ENCODE assay signal across 15 cellular contexts in the genomic region with DNA sequence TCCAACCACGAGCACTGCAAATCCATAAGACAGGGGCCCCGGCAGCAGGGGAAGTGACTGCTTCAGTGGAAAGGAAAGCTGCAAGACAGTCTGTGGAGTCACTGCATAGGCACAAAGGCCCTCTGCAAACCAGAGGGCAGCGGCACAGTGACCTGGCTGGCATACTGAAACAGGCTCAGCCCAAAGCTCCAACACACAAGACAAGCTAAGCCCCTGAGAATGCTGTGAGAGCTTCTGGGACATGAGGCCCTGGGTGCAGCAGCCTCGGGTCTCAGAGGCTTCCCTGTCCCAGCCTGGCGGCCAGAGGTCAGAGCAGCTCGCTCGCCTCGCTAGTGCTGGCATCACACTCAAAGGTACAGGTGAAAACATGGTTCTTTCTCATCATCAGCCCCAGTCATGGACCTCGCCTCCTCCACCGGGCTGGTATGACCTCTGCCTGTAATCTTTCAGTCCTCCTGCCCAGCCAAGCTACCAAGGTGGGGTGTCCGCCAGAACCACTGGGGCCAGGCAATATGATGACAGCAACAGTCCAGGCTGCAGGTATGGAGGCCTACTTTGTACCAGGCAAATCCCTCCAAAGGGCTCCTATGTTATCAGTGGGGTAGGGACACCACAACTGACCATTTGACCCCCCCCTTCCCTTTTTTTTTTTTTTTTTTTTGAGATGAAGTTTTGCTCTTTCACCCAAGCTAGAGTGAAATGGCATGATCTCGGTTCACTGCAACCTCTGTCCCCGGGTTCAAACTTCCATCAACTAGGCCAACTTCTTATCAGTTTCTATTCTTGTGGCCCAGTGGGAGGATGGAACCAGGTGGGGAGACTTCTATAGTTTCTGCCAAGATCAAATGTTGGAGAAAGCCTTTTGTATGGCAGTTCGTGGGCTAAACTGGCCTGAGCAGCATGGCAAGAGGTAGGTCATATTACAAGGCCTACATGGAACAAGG. TPM values are rescaled to one million over a fixed set of nuclear protein-coding genes. Genes with fewer than 3 reads are reported as not detected.
DNase-seq lines count a peak whose midpoint lies in the region; ATAC-seq and TF ChIP-seq lines count a peak whose summit lies in the region.
"Had no signal": no experiment of that assay in that cellular context is flagged by ENCODE, and none has a peak within 500 bp of the region (broad histone marks: within the 10 kb centered on the region; RNA-seq: fewer than 3 reads in every experiment).

No MANE protein-coding gene starts in this region.

- no peak for TF ChIP-seq POLR2A in vagina (IDR thresholded peaks at IDR 0.05)

- TF ChIP-seq CTCF in KMS-11 (conservative IDR thresholded peaks at IDR 0.05; ENCODE audit: low read depth, low read length): no peak
- no peak for TF ChIP-seq CTCF in BE2C (IDR thresholded peaks at IDR 0.05; ENCODE audit: low read depth, low read length)
- no peak for TF ChIP-seq CTCF in vagina (IDR thresholded peaks at IDR 0.05)

- H3K4me1 ChIP-seq in CD4-positive, alpha-beta memory T cell (ENCODE audit: insufficient read depth, low read length): peaks cover 45% of the 10 kb centered on the region
- H3K4me1 ChIP-seq in KMS-11 (ENCODE audit: low read depth, poor library complexity, severe bottlenecking) (peaks cover 93% of the 10 kb centered on the region), BE2C (peaks cover 2% of the 10 kb centered on the region), vagina (peaks cover 31% of the 10 kb centered on the region)

- H3K36me3 Mint-ChIP-seq in CD4-positive, alpha-beta memory T cell: peaks cover 0 to 3% of the 10 kb centered on the region in 2 donors
- no peaks in the 10 kb centered on the region for H3K36me3 Mint-ChIP-seq in activated T-helper 17 cell treated with anti-CD3 and anti-CD28 coated beads, Interleukin-2, amount 50 U/mL, for 72 hours (ENCODE audit: low read depth)
- no peaks in the 10 kb centered on the region for H3K36me3 Mint-ChIP-seq in naive B cell

- POLR2A ChIA-PET in CD4-positive, alpha-beta memory T cell (lab: Charles Lee; ENCODE audit: partially characterized antibody): interaction anchor here (0.6 to 1.5 kb wide), 7 partner anchors 10 to 292 kb away, joined by 3 to 5 read pairs (median 3); partner anchors contain the start of gene ST3GAL2

- no peaks in the 10 kb centered on the region for H3K9me3 Mint-ChIP-seq in CD4-positive, alpha-beta memory T cell
- H3K9me3 Mint-ChIP-seq in activated T-helper 17 cell treated with anti-CD3 and anti-CD28 coated beads, Interleukin-2, amount 50 U/mL, for 72 hours: no peaks in the 10 kb centered on the region
- H3K9me3 Mint-ChIP-seq in naive B cell: no peaks in the 10 kb centered on the region
- H3K9me3 Mint-ChIP-seq: CD14-positive monocyte; T-helper 1 cell treated with Interleukin-12 subunit alpha and Interleukin-12 subunit beta and Interleukin-4 antibody, amounts not matched to agents 30 μg/mL and 1 μg/mL, for 36 hours had no signal

- no peak overlapping the region for H2AFZ ChIP-seq in KMS-11 (ENCODE audit: low read depth)
- H2AFZ ChIP-seq: GM23248 had no signal

- peak overlapping the region; percentile 99 for H3K4me2 ChIP-seq in KMS-11

- CTCF ChIA-PET in CD4-positive, alpha-beta memory T cell (lab: Charles Lee; ENCODE audit: partially characterized antibody): interaction anchor here (1.0 kb wide), 1 partner anchor 25 kb away, joined by 3 read pairs; no protein-coding TSS in a partner anchor

- H3K4me3 Mint-ChIP-seq in CD4-positive, alpha-beta memory T cell: peak overlapping the region in 6 of 8 donors; percentile 31 to 73 (median 60)
- no peak overlapping the region for H3K4me3 Mint-ChIP-seq in activated T-helper 17 cell treated with anti-CD3 and anti-CD28 coated beads, Interleukin-2, amount 50 U/mL, for 72 hours
- peak overlapping the region in 5 of 8 donors; percentile 51 to 82 (median 63) for H3K4me3 Mint-ChIP-seq in naive B cell

- no peak overlapping the region for H3K27ac ChIP-seq in CD4-positive, alpha-beta memory T cell (ENCODE audit: low read depth, low read length)
- H3K27ac ChIP-seq in KMS-11 (peak overlapping the region; percentile 95), vagina (no peak overlapping the region)
- H3K27ac ChIP-seq: GM23248 had no signal

- peak; percentile 16 for ATAC-seq in activated T-helper 17 cell treated with anti-CD3 and anti-CD28 coated beads, Interleukin-2, amount 50 U/mL, for 72 hours (replicated peaks)
- no peak for ATAC-seq in naive B cell (ENCODE audit: low read depth in 2 of 2)
- no peak for ATAC-seq in GM18870 (IDR thresholded peaks at IDR 0.05; ENCODE audit: unreplicated experiment)
- ATAC-seq: gastroesophageal sphincter had no signal

- H3K27ac Mint-ChIP-seq in CD4-positive, alpha-beta memory T cell: peak overlapping the region in 3 of 7 donors; percentile 22 to 83 (median 80)
- peak overlapping the region; percentile 37 for H3K27ac Mint-ChIP-seq in activated T-helper 17 cell treated with anti-CD3 and anti-CD28 coated beads, Interleukin-2, amount 50 U/mL, for 72 hours
- peak overlapping the region in 4 of 6 donors; percentile 36 to 93 (median 70) for H3K27ac Mint-ChIP-seq in naive B cell

- H3K9ac ChIP-seq in KMS-11: no peak overlapping the region; the same call in 1 of the 2 replicates
- H3K9ac ChIP-seq: GM23248 had no signal

- peaks cover 14 to 54% (median 40%) of the 10 kb centered on the region in 4 donors for H3K4me1 Mint-ChIP-seq in CD4-positive, alpha-beta memory T cell
- peaks cover 9% of the 10 kb centered on the region for H3K4me1 Mint-ChIP-seq in activated T-helper 17 cell treated with anti-CD3 and anti-CD28 coated beads, Interleukin-2, amount 50 U/mL, for 72 hours
- peaks cover 65 to 82% (median 77%) of the 10 kb centered on the region in 3 donors for H3K4me1 Mint-ChIP-seq in naive B cell

- no peaks in the 10 kb centered on the region for H4K20me1 ChIP-seq in KMS-11 (ENCODE audit: insufficient read depth)

- no peaks in the 10 kb centered on the region for H3K36me3 ChIP-seq in CD4-positive, alpha-beta memory T cell (ENCODE audit: insufficient read depth, low read length)
- H3K36me3 ChIP-seq in KMS-11 (ENCODE audit: insufficient read depth) (no peaks in the 10 kb centered on the region), BE2C (peaks cover 12% of the 10 kb centered on the region), vagina (no peaks in the 10 kb centered on the region)

- intact Hi-C loops in CD4-positive, alpha-beta memory T cell (cut with micrococcal nuclease): no loop called here
- intact Hi-C loops in vagina (cut with DNase I): loop anchor here (5.0 kb wide), 1 partner anchor 53 kb away; no protein-coding TSS in a partner anchor

- H3K27me3 ChIP-seq in CD4-positive, alpha-beta memory T cell (ENCODE audit: insufficient read depth, low read length): no peaks in the 10 kb centered on the region
- H3K27me3 ChIP-seq in KMS-11 (ENCODE audit: insufficient read depth, low read depth): no peaks in the 10 kb centered on the region
- no peaks in the 10 kb centered on the region for H3K27me3 ChIP-seq in BE2C
- H3K27me3 ChIP-seq in vagina: no peaks in the 10 kb centered on the region
- H3K27me3 ChIP-seq: gastroesophageal sphincter had no signal

- no peaks in the 10 kb centered on the region for H3K9me3 ChIP-seq in CD4-positive, alpha-beta memory T cell (ENCODE audit: control insufficient read depth in 1 of 2, low read length in 2 of 2)
- no peaks in the 10 kb centered on the region; the same call in 1 of the 2 replicates for H3K9me3 ChIP-seq in BE2C
- H3K9me3 ChIP-seq in vagina: no peaks in the 10 kb centered on the region
- H3K9me3 ChIP-seq: gastroesophageal sphincter had no signal

- no peak for DNase-seq in CD4-positive, alpha-beta memory T cell
- DNase-seq in naive B cell (no peak), BE2C (no peak), vagina (ENCODE audit: extremely low spot score in 2 of 2) (no peak)
- DNase-seq: activated CD4-positive, alpha-beta T cell treated with anti-CD3 and anti-CD28 coated beads, Interleukin-2, amount 50 U/mL, for 1 hour; activated gamma-delta T cell treated with Interleukin-2 at 50 U/mL for 16 hours; central memory CD4-positive, alpha-beta T cell; GM23248; NCI-H524 had no signal

- H3K4me3 ChIP-seq in CD4-positive, alpha-beta memory T cell (ENCODE audit: low read length in 2 of 2): peak overlapping the region in 1 of 2 donors; percentile 24
- no peak overlapping the region for H3K4me3 ChIP-seq in KMS-11 (IDR thresholded peaks at IDR 0.05; ENCODE audit: insufficient read depth, low read depth, low read length)
- no peak overlapping the region for H3K4me3 ChIP-seq in BE2C (ENCODE audit: low read depth, low read length)
- H3K4me3 ChIP-seq in vagina: no peak overlapping the region
- H3K4me3 ChIP-seq: gastroesophageal sphincter, GM23248 had no signal

- H3K27me3 Mint-ChIP-seq in CD4-positive, alpha-beta memory T cell: no peaks in the 10 kb centered on the region
- H3K27me3 Mint-ChIP-seq in activated T-helper 17 cell treated with anti-CD3 and anti-CD28 coated beads, Interleukin-2, amount 50 U/mL, for 72 hours: no peaks in the 10 kb centered on the region
- H3K27me3 Mint-ChIP-seq in naive B cell: no peaks in the 10 kb centered on the region

- peaks cover 83% of the 10 kb centered on the region for H3K79me2 ChIP-seq in KMS-11 (ENCODE audit: insufficient read depth, low read depth)

RNA-seq across cellular contexts. Expression of gene ST3GAL2, which starts 19.2 kb away (rescaled TPM):
- 10 to 100 TPM; 27.5 to 30.8 TPM for total RNA-seq in CD4-positive, alpha-beta memory T cell
- 10 to 100 TPM; 10.0 to 15.8 TPM for polyA plus RNA-seq in CD4-positive, alpha-beta memory T cell
- total RNA-seq in activated T-helper 17 cell treated with anti-CD3 and anti-CD28 coated beads, Interleukin-2, amount 50 U/mL, for 72 hours: 10 to 100 TPM; 14.5 to 18.6 TPM
- 10 to 100 TPM; 12.7 to 28.7 (median 22.3) TPM for polyA plus RNA-seq in naive B cell (ENCODE audit: low read depth in 6 of 6)
- 60.3 TPM for polyA plus RNA-seq in BE2C (2012; ENCODE audit: insufficient read depth, insufficient read length, low read depth)
- total RNA-seq in vagina: 14.0 TPM

RNA-seq across cellular contexts. Expression of gene FCSK, which starts 34.7 kb away (rescaled TPM):
- total RNA-seq in CD4-positive, alpha-beta memory T cell: 10 to 100 TPM; 41.7 to 42.8 TPM
- 10 to 100 TPM in 1 of 2 donors, 1 to 10 TPM in 1; 7.4 to 10.8 TPM for polyA plus RNA-seq in CD4-positive, alpha-beta memory T cell
- 10 to 100 TPM in 1 of 2 donors, 1 to 10 TPM in 1; 8.2 to 13.9 TPM for total RNA-seq in activated T-helper 17 cell treated with anti-CD3 and anti-CD28 coated beads, Interleukin-2, amount 50 U/mL, for 72 hours
- polyA plus RNA-seq in naive B cell (ENCODE audit: low read depth in 6 of 6): 1 to 10 TPM; 2.5 to 5.8 (median 4.7) TPM
- polyA plus RNA-seq in BE2C (2012; ENCODE audit: insufficient read depth, insufficient read length, low read depth): 35.8 TPM
- 20.6 TPM for total RNA-seq in vagina
